Comparison of ENCODE assay signal across 11 cellular contexts in the genomic region with DNA sequence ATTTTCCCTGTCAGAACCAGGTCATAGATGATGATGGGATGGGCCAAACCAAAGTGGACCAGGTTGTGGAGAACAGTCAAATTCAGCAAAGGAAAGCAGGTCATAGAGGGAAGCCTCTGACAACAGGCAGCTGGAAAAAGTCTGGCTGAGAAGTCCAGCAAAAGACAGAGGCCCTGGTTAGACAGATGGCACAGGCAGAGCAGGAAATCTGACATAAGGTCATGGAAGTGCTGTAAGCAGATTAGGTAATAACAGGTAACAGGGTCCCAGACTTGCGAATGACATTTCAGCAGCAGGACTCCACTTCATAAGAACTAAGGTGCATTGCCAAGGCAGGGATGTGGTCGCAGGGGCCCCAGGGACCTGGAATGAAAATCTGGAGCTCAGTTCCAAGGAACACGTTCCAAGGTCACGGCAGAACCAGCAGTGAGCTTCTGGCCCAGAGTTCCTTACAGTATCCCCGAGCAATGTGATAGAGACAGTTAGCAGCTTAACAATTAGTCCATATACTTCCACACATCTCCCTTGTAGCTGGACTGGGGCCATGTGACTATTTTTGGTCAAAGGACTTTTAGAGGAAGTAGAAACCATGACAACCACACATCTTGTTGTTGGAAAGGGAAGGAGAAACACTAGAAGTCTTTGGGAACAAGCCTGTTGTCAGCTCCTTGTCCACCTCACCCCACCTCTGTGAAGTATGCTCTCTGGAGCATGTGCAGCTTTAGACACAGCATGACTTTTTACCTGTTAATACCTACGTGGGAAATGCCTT.
A peak's percentile ranks its signal among the peaks of the same experiment; 100 is the strongest.
DNase-seq lines count a peak whose midpoint lies in the region; ATAC-seq and TF ChIP-seq lines count a peak whose summit lies in the region.
"Had no signal": no experiment of that assay in that cellular context is flagged by ENCODE, and none has a peak within 500 bp of the region (broad histone marks: within the 10 kb centered on the region; RNA-seq: fewer than 3 reads in every experiment).

No MANE protein-coding gene starts in this region.

- no peaks in the 10 kb centered on the region for H3K36me3 ChIP-seq in left ventricle myocardium inferior
- no peaks in the 10 kb centered on the region for H3K36me3 ChIP-seq in upper lobe of left lung
- no peaks in the 10 kb centered on the region for H3K36me3 ChIP-seq in vagina
- H3K36me3 ChIP-seq: tibial artery had no signal

- intact Hi-C loops in left ventricle myocardium inferior (cut with micrococcal nuclease) (loop anchor here (10.0 kb wide), 1 partner anchor 122 kb away; no protein-coding TSS in a partner anchor), vagina (cut with DNase I) (loop anchor here (5.0 kb wide), 1 partner anchor 300 kb away; no protein-coding TSS in a partner anchor)

- peak; percentile 73 to 79 for ATAC-seq in upper lobe of left lung (ENCODE audit: low FRiP score in 2 of 2)
- no peak for ATAC-seq in HG03342 (IDR thresholded peaks at IDR 0.05; ENCODE audit: unreplicated experiment)
- no peak for ATAC-seq in HG03139 (IDR thresholded peaks at IDR 0.05; ENCODE audit: unreplicated experiment)

- H3K4me3 ChIP-seq in left ventricle myocardium inferior (no peak overlapping the region), upper lobe of left lung (no peak overlapping the region), vagina (no peak overlapping the region)
- H3K4me3 ChIP-seq: SK-N-MC, tibial artery had no signal

- H3K4me1 ChIP-seq in left ventricle myocardium inferior (peaks cover 35% of the 10 kb centered on the region), upper lobe of left lung (peaks cover 19 to 31% (median 26%) of the 10 kb centered on the region in 4 donors), vagina (peaks cover 23% of the 10 kb centered on the region)

- peak overlapping the region; percentile 76 for H3K27ac ChIP-seq in VCaP
- peak overlapping the region; percentile 69 for H3K27ac ChIP-seq in left ventricle myocardium inferior (replicated peaks)
- no peak overlapping the region for H3K27ac ChIP-seq in upper lobe of left lung
- H3K27ac ChIP-seq in vagina = no peak overlapping the region
- H3K27ac ChIP-seq: SK-N-MC had no signal

- TF ChIP-seq EP300 in upper lobe of left lung (IDR thresholded peaks at IDR 0.05) = no peak

- TF ChIP-seq POLR2A in upper lobe of left lung (IDR thresholded peaks at IDR 0.05) (no peak), vagina (IDR thresholded peaks at IDR 0.05) (no peak)

- 79% methylated on average over 6 of the region's 6 CpGs for WGBS in upper lobe of left lung, 2 donors

- H3K27me3 ChIP-seq in left ventricle myocardium inferior (ENCODE audit: low read depth) (no peaks in the 10 kb centered on the region), upper lobe of left lung (no peaks in the 10 kb centered on the region), vagina (no peaks in the 10 kb centered on the region)
- H3K27me3 ChIP-seq: tibial artery had no signal

- H3K9me3 ChIP-seq in left ventricle myocardium inferior (replicated peaks) (peaks cover 12% of the 10 kb centered on the region), upper lobe of left lung (no peaks in the 10 kb centered on the region), vagina (no peaks in the 10 kb centered on the region)
- H3K9me3 ChIP-seq: tibial artery had no signal

- DNase-seq in NOMO-1 (lab: John Stamatoyannopoulos, UW; ENCODE audit: unreplicated experiment in 2 of 2) = peak; percentile 8 to 39
- DNase-seq in NOMO-1 treated with dmso at 0.1 percent for 144 hours (lab: John Stamatoyannopoulos, UW; ENCODE audit: unreplicated experiment) = no peak
- DNase-seq in left ventricle myocardium inferior = no peak
- no peak for DNase-seq in upper lobe of left lung
- DNase-seq in vagina (ENCODE audit: extremely low spot score in 2 of 2) = no peak
- DNase-seq: activated CD4-positive, CD25-positive, alpha-beta regulatory T cell treated with anti-CD3 and anti-CD28 coated beads, Interleukin-2, amount 50 U/mL, for 72 hours had no signal

- no peak for TF ChIP-seq CTCF in VCaP (conservative IDR thresholded peaks at IDR 0.05)
- no peak for TF ChIP-seq CTCF in left ventricle myocardium inferior (IDR thresholded peaks at IDR 0.05; ENCODE audit: borderline replicate concordance)
- no peak for TF ChIP-seq CTCF in upper lobe of left lung (IDR thresholded peaks at IDR 0.05)
- no peak for TF ChIP-seq CTCF in vagina (IDR thresholded peaks at IDR 0.05)

Comparison
In these comparisons a context has a peak if more than half of its experiments do, and no peak if none do; other contexts are left out.
1. DNase-seq: peak in NOMO-1 (2 of 2); none in NOMO-1 treated with dmso at 0.1 percent for 144 hours (single experiment), left ventricle myocardium inferior (single experiment), upper lobe of left lung (0 of 2) and vagina (0 of 2).
2. H3K27ac ChIP-seq: peak in VCaP (single experiment) and left ventricle myocardium inferior (single experiment); none in upper lobe of left lung (0 of 4) and vagina (single experiment).
3. ATAC-seq: peak in upper lobe of left lung (2 of 2); none in HG03342 (single experiment) and HG03139 (single experiment).